ENCODE assay signal across 13 cellular contexts in the genomic region with DNA sequence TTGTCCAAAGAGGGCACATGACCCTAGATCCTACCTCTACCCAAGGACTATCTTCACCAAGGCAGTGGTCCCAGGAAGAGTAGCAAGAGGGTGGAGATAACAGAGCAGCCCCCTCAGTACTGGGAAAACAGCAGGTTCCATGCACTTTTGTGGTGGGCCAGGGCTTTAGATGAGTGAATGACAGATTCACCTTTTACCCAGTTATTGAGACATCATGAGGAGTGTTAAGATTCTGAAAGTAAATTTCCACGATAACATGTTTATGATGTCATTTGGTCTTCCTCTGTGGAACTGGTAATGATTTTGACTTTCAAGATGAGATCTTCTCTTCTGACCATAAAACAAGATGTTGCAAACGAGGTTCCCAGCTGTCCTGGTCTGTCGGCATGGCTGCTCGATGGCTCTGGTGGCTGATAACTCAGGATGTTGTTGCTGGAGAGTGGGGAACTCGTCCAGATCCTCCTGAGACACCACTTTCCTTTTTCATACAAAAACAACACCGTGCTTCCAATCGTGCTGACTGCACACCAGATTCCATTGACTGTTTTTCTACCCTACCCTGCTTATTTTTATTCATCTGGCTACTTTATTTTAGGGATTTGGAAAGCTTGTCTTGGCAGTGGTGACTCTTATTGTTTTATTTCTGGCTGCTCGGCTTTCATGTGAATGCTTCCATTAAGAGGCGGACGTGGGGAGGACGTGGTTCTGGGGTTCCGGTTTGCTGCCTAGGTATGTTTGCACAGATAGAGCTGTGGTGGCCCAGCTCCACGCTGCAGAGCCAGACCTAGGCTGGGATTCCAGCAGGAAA.
DNase-seq lines count a peak whose midpoint lies in the region; ATAC-seq and TF ChIP-seq lines count a peak whose summit lies in the region.
"Had no signal": no experiment of that assay in that cellular context is flagged by ENCODE, and none has a peak within 500 bp of the region (broad histone marks: within the 10 kb centered on the region; RNA-seq: fewer than 3 reads in every experiment).

No MANE protein-coding gene starts in this region.

- TF ChIP-seq POLR2A in Peyer's patch (IDR thresholded peaks at IDR 0.05) = no peak

- no peaks in the 10 kb centered on the region for H3K27me3 ChIP-seq in Peyer's patch
- H3K27me3 ChIP-seq: hepatocyte had no signal

- DNase-seq in AG10803 (ENCODE audit: low read depth) (no peak), Peyer's patch (no peak), fibroblast of villous mesenchyme (ENCODE audit: low read depth) (peak; percentile 78), osteocyte (ENCODE audit: extremely low spot score, unreplicated experiment) (no peak), KG1 (lab: John Stamatoyannopoulos, UW) (no peak)
- no peak for DNase-seq in stimulated activated CD4-positive, alpha-beta T cell treated with anti-CD3 and anti-CD28 coated beads, Interleukin-2, amount 100 ng/mL, for 24 hours
- DNase-seq: KBM-7; stimulated activated CD8-positive, alpha-beta memory T cell treated with anti-CD3 and anti-CD28 coated beads, Interleukin-4, amount 100 ng/mL, for 48 hours; WERI-Rb-1 had no signal

- no peaks in the 10 kb centered on the region for H3K9me3 ChIP-seq in Peyer's patch

- peak overlapping the region; percentile 64 for H3K4me3 Mint-ChIP-seq in osteocyte (ENCODE audit: unreplicated experiment)

- ATAC-seq in HG03097 (IDR thresholded peaks at IDR 0.05; ENCODE audit: low FRiP score, unreplicated experiment) (no peak), HG02973 (IDR thresholded peaks at IDR 0.05; ENCODE audit: unreplicated experiment) (no peak)

- no peaks in the 10 kb centered on the region for H3K9me3 Mint-ChIP-seq in osteocyte (ENCODE audit: unreplicated experiment)

- no peaks in the 10 kb centered on the region for H3K27me3 Mint-ChIP-seq in osteocyte (ENCODE audit: unreplicated experiment)

- TF ChIP-seq CTCF in AG10803 (conservative IDR thresholded peaks at IDR 0.05; ENCODE audit: low read length) (no peak), Peyer's patch (IDR thresholded peaks at IDR 0.05) (no peak), fibroblast of villous mesenchyme (IDR thresholded peaks at IDR 0.05; ENCODE audit: insufficient read depth, low read depth, low read length) (no peak), osteocyte (IDR thresholded peaks at IDR 0.05) (no peak)

- peaks cover 0 to 31% (median 2%) of the 10 kb centered on the region in 4 donors for H3K4me1 ChIP-seq in Peyer's patch

- H3K4me1 Mint-ChIP-seq in osteocyte (ENCODE audit: unreplicated experiment) = peaks cover 49% of the 10 kb centered on the region

- H3K27ac Mint-ChIP-seq in osteocyte (ENCODE audit: unreplicated experiment) = peak overlapping the region; percentile 83

- H3K36me3 Mint-ChIP-seq in osteocyte (ENCODE audit: unreplicated experiment) = peaks cover 1% of the 10 kb centered on the region

- no peaks in the 10 kb centered on the region for H3K36me3 ChIP-seq in Peyer's patch
- H3K36me3 ChIP-seq: WERI-Rb-1 had no signal

- peak overlapping the region in 3 of 4 donors; percentile 5 to 41 (median 16) for H3K27ac ChIP-seq in Peyer's patch
- H3K27ac ChIP-seq: hepatocyte, parathyroid adenoma, WERI-Rb-1 had no signal

- H3K4me3 ChIP-seq in AG10803 (ENCODE audit: low read length) = peak overlapping the region; percentile 36
- H3K4me3 ChIP-seq in Peyer's patch = no peak overlapping the region
- no peak overlapping the region for H3K4me3 ChIP-seq in fibroblast of villous mesenchyme (ENCODE audit: low read depth, low read length)
- H3K4me3 ChIP-seq: hepatocyte had no signal
